12 cellular contexts compared by ENCODE assay signal in genomic region chr2:119422521-119422920, GRCh38. TPM values are rescaled to one million over a fixed set of nuclear protein-coding genes. Genes with fewer than 3 reads are reported as not detected.
DNase-seq lines count a peak whose midpoint lies in the region; TF ChIP-seq lines count a peak whose summit lies in the region.
"Had no signal": no experiment of that assay in that cellular context is flagged by ENCODE, and none has a peak within 500 bp of the region (broad histone marks: within the 10 kb centered on the region; RNA-seq: fewer than 3 reads in every experiment).

No MANE protein-coding gene starts in this region.

- peaks cover 3% of the 10 kb centered on the region for H3K27me3 Mint-ChIP-seq in nephron progenitor cell (ENCODE audit: low read depth, poor library complexity)

- DNase-seq in HAP-1 (ENCODE audit: low spot score in 2 of 2) (peak; percentile 69 to 90), nephron progenitor cell (no peak), T1000 (lab: John Stamatoyannopoulos, UW) (no peak), activated gamma-delta T cell (lab: John Stamatoyannopoulos, UW) (no peak), BE2C (no peak)
- DNase-seq in activated CD4-positive, alpha-beta T cell treated with anti-CD3 and anti-CD28 coated beads, Interleukin-2, amount 50 U/mL, for 1 hour: no peak
- DNase-seq: Calu3, DMS 273 treated with DMSO at 0.1 percent for 48 hours, GOT3, H9 had no signal

- H3K4me2 ChIP-seq in BLaER1: 0 out of 2 replicates have a peak overlapping the region, but pooled peaks have one; percentile 9

- H3K27ac Mint-ChIP-seq in nephron progenitor cell: peak overlapping the region; percentile 17
- H3K27ac Mint-ChIP-seq: H9 had no signal

- no peak for TF ChIP-seq CTCF in nephron progenitor cell (IDR thresholded peaks at IDR 0.05)
- TF ChIP-seq CTCF in BE2C (IDR thresholded peaks at IDR 0.05; ENCODE audit: low read depth, low read length): no peak

- no peaks in the 10 kb centered on the region for H3K36me3 Mint-ChIP-seq in nephron progenitor cell (ENCODE audit: low read depth)

- H3K9ac ChIP-seq in BLaER1: no peak overlapping the region
- H3K9ac ChIP-seq in duodenal mucosa (ENCODE audit: low read depth in 1 of 2, low read length in 2 of 2): peak overlapping the region; percentile 1 to 16

- H3K4me3 Mint-ChIP-seq in nephron progenitor cell: no peak overlapping the region
- H3K4me3 Mint-ChIP-seq: H9 had no signal

- H3K36me3 ChIP-seq in BLaER1 (no peaks in the 10 kb centered on the region), HAP-1 (replicated peaks) (no peaks in the 10 kb centered on the region), duodenal mucosa (ENCODE audit: control insufficient read depth in 1 of 2, insufficient read depth in 2 of 2, low read length in 2 of 2) (no peaks in the 10 kb centered on the region), BE2C (no peaks in the 10 kb centered on the region)

- H3K4me1 ChIP-seq in BLaER1: peaks cover 13% of the 10 kb centered on the region
- peaks cover 13% of the 10 kb centered on the region for H3K4me1 ChIP-seq in HAP-1
- H3K4me1 ChIP-seq in duodenal mucosa (ENCODE audit: control insufficient read depth in 1 of 2, insufficient read depth in 2 of 2, low read length in 2 of 2): peaks cover 68 to 80% of the 10 kb centered on the region in 2 donors
- H3K4me1 ChIP-seq in BE2C: no peaks in the 10 kb centered on the region

- H4K20me1 ChIP-seq in BLaER1: no peaks in the 10 kb centered on the region

- H3K27ac ChIP-seq in BLaER1 (no peak overlapping the region), duodenal mucosa (ENCODE audit: low read depth, low read length) (no peak overlapping the region)

- H3K9me3 Mint-ChIP-seq in nephron progenitor cell: peaks cover 33% of the 10 kb centered on the region

- no peaks in the 10 kb centered on the region for H3K27me3 ChIP-seq in BLaER1
- H3K27me3 ChIP-seq in HAP-1 (ENCODE audit: low read depth): no peaks in the 10 kb centered on the region
- H3K27me3 ChIP-seq in duodenal mucosa (ENCODE audit: control insufficient read depth in 1 of 2, insufficient read depth in 2 of 2, low read length in 2 of 2): no peaks in the 10 kb centered on the region
- no peaks in the 10 kb centered on the region for H3K27me3 ChIP-seq in BE2C

- H3K4me3 ChIP-seq in BLaER1: no peak overlapping the region
- no peak overlapping the region for H3K4me3 ChIP-seq in HAP-1
- no peak overlapping the region for H3K4me3 ChIP-seq in duodenal mucosa (ENCODE audit: low read depth in 1 of 2, low read length in 2 of 2)
- no peak overlapping the region for H3K4me3 ChIP-seq in BE2C (ENCODE audit: low read depth, low read length)

- H3K9me3 ChIP-seq in BLaER1 (peaks cover 24% of the 10 kb centered on the region), HAP-1 (peaks cover 14% of the 10 kb centered on the region), duodenal mucosa (ENCODE audit: control insufficient read depth in 1 of 2, low read length in 2 of 2) (no peaks in the 10 kb centered on the region), BE2C (no peaks in the 10 kb centered on the region)

- in situ Hi-C loops in HAP-1 (cut with MboI; ENCODE audit: low sequenced_read_pairs): no loop called here

- H3K4me1 Mint-ChIP-seq in nephron progenitor cell: peaks cover 49% of the 10 kb centered on the region

RNA-seq across cellular contexts. Expression of gene TMEM37, which starts 9.1 kb away (rescaled TPM):
- not detected for polyA plus RNA-seq in BE2C (2012; ENCODE audit: insufficient read depth, insufficient read length, low read depth)

RNA-seq across cellular contexts. Expression of gene DBI, which starts 55.7 kb away (rescaled TPM):
- polyA plus RNA-seq in BE2C (2012; ENCODE audit: insufficient read depth, insufficient read length, low read depth): 46.8 TPM

RNA-seq across cellular contexts. Expression of gene C2orf76, which starts 55.9 kb away (rescaled TPM):
- polyA plus RNA-seq in BE2C (2012; ENCODE audit: insufficient read depth, insufficient read length, low read depth): 6.7 TPM

Comparison
In these comparisons a context has a peak if more than half of its experiments do, and no peak if none do; other contexts are left out.
1. DNase-seq: peak in HAP-1 (2 of 2); none in nephron progenitor cell (single experiment), activated CD4-positive, alpha-beta T cell treated with anti-CD3 and anti-CD28 coated beads, Interleukin-2, amount 50 U/mL, for 1 hour (single experiment), T1000 (single experiment), activated gamma-delta T cell (single experiment) and BE2C (single experiment).